In the genomic region with DNA sequence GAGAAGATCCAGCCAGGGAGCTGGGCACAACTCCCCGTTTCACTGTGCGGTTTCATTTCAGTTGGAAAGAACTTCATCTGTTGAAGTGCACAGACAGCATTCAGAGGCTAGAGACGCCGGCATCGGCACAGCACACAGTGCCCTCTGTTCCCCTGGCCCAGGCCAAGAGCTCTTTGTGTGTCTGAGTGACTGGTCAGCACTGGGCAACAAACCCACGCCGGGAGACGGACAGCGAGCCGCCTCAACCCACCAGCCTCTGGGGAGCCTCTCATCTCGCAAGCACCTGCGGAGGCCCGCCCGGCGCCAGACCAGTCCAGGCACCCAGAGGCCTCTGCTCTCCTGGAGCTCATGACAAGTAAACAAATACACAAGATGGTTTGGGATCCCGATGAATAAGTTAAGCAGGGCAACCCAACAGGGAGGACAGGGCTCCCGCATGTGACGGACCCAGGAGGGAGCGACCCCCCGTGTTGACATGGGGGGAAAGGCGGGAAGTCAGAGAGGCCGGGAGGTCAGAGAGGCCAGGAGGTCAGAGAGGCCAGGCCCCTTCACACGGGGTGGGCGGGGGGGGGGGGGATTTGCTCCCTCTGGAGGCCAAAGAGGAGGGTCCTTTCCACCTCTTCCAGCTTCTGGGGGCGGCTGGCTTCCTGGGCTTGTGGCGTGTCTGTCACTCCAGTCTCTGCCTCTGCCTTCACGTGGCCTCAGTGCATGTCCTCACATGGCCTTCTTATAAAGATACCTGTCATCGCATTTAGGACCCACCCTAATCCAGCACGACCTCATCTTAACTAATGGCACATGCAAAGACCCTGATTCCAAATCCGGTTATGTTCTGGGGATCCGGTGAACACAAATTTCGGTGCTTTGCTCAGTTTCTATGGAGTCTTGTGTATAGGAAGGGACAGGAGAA, we compare ENCODE assay signal across 1 cellular context.
TF ChIP-seq lines count a peak whose summit lies in the region.

No MANE protein-coding gene starts in this region.

TF ChIP-seq in H1, 55 proteins besides CTCF, POLR2A, EP300 and RAD21:
- TF ChIP-seq EZH2 (IDR thresholded peaks at IDR 0.05; ENCODE audit: low read depth, low read length, severe bottlenecking) = no peak
- TF ChIP-seq SP1 (IDR thresholded peaks at IDR 0.05; ENCODE audit: low read depth, low read length) = no peak
- TF ChIP-seq PHF8 (conservative IDR thresholded peaks at IDR 0.05; ENCODE audit: low read depth, low read length) = no peak
- TF ChIP-seq CHD2 (IDR thresholded peaks at IDR 0.05; ENCODE audit: low read length) = no peak
- TF ChIP-seq, protein P1, sequence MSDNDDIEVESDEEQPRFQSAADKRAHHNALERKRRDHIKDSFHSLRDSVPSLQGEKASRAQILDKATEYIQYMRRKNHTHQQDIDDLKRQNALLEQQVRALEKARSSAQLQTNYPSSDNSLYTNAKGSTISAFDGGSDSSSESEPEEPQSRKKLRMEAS (IDR thresholded peaks at IDR 0.05) = no peak
- TF ChIP-seq BRCA1 (IDR thresholded peaks at IDR 0.05; ENCODE audit: low read depth, low read length) = no peak
